In the genomic region with DNA sequence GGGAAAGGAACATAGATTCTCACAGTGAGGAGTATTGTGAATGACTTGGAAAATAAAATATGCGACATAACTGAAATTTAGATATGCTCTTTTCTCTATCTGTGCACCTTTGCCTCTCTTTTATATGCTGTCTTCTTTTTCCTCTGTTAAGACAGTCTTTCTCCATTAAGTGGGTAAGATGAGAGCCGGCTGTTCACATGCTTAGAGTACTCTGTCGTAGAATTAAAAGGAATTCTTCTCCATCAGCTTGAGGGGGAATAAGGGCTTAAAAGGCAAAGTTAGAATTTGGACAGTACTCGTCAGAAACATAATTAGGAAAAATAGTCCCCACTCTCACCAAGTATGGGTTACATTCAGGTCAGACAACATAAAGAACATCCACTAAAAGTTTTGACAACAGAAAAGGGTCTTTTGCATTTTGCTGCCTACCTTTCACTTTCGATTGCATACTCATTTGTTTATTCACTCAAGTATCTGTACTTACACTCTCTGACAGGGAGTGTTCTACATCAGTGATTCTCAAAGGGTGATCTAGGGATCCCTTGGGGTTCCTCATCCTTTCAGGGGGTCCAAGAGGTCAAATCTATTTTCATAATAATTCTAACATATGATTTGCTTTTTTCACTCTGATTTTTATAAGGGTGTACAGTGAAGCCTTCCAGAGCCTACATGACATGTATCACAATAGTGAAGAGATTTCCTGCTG, we compare ENCODE assay signal across 9 cellular contexts. TPM values are rescaled to one million over a fixed set of nuclear protein-coding genes. Genes with fewer than 3 reads are reported as not detected.
DNase-seq lines count a peak whose midpoint lies in the region; ATAC-seq and TF ChIP-seq lines count a peak whose summit lies in the region.
"Had no signal": no experiment of that assay in that cellular context is flagged by ENCODE, and none has a peak within 500 bp of the region (broad histone marks: within the 10 kb centered on the region; RNA-seq: fewer than 3 reads in every experiment).

No MANE protein-coding gene starts in this region.

- H3K9ac ChIP-seq in colonic mucosa (ENCODE audit: low read depth in 2 of 2, low read length in 2 of 2): peak overlapping the region; percentile 15 to 20

- H3K36me3 ChIP-seq in CD4-positive, alpha-beta memory T cell (ENCODE audit: insufficient read depth, low read length): no peaks in the 10 kb centered on the region
- H3K36me3 ChIP-seq in colonic mucosa: no peaks in the 10 kb centered on the region

- peak overlapping the region; percentile 66 for H3K27ac ChIP-seq in CD4-positive, alpha-beta memory T cell (ENCODE audit: low read depth, low read length)
- H3K27ac ChIP-seq in colonic mucosa: peak overlapping the region; percentile 30

- H3K4me3 Mint-ChIP-seq in CD4-positive, alpha-beta memory T cell: peak overlapping the region; percentile 77 to 93 (median 86)
- H3K4me3 Mint-ChIP-seq: brain had no signal

- POLR2A ChIA-PET in CD4-positive, alpha-beta memory T cell (lab: Charles Lee; ENCODE audit: partially characterized antibody): interaction anchor here (0.8 to 1.8 kb wide), 8 partner anchors 12 to 81 kb away, joined by 3 to 12 read pairs (median 4); a partner anchor contains a TSS

- H3K9me3 Mint-ChIP-seq in CD4-positive, alpha-beta memory T cell: peaks cover 0 to 13% (median 7%) of the 10 kb centered on the region in 8 donors

- no peak for TF ChIP-seq POLR2A in lower leg skin (IDR thresholded peaks at IDR 0.05)

- no peak for TF ChIP-seq CTCF in colonic mucosa (IDR thresholded peaks at IDR 0.05)
- TF ChIP-seq CTCF in lower leg skin (IDR thresholded peaks at IDR 0.05): no peak

- peaks cover 36 to 50% of the 10 kb centered on the region in 2 donors for H3K36me3 Mint-ChIP-seq in CD4-positive, alpha-beta memory T cell
- H3K36me3 Mint-ChIP-seq: brain had no signal

- no peaks in the 10 kb centered on the region for H3K27me3 Mint-ChIP-seq in CD4-positive, alpha-beta memory T cell
- H3K27me3 Mint-ChIP-seq: brain had no signal

- peak overlapping the region; percentile 90 to 97 (median 94) for H3K27ac Mint-ChIP-seq in CD4-positive, alpha-beta memory T cell
- H3K27ac Mint-ChIP-seq: brain had no signal

- DNase-seq in CD4-positive, alpha-beta memory T cell: peak in 3 of 5 donors; percentile 16 to 18 (median 18)
- no peak for DNase-seq in colonic mucosa
- DNase-seq in NCI-H2196 treated with DMSO at 0.1 percent for 48 hours (lab: John Stamatoyannopoulos, UW; ENCODE audit: unreplicated experiment): no peak
- DNase-seq in NCI-H1048 (lab: John Stamatoyannopoulos, UW): no peak
- DNase-seq in lower leg skin (ENCODE audit: low spot score in 2 of 2): no peak
- no peak for DNase-seq in DMS153 treated with DMSO at 0.1 percent for 48 hours (lab: John Stamatoyannopoulos, UW; ENCODE audit: unreplicated experiment)

- WGBS in lower leg skin, 2 donors: 68 to 81% methylated on average over 5 of the region's 5 CpGs

- ATAC-seq in GM19351 (IDR thresholded peaks at IDR 0.05; ENCODE audit: unreplicated experiment) (peak; percentile 95), HG03175 (IDR thresholded peaks at IDR 0.05; ENCODE audit: unreplicated experiment) (peak; percentile 99)

- H3K4me1 ChIP-seq in CD4-positive, alpha-beta memory T cell (ENCODE audit: insufficient read depth, low read length): peaks cover 57% of the 10 kb centered on the region
- H3K4me1 ChIP-seq in colonic mucosa: no peaks in the 10 kb centered on the region

- CTCF ChIA-PET in CD4-positive, alpha-beta memory T cell (lab: Charles Lee; ENCODE audit: partially characterized antibody): interaction anchor here (0.8 to 1.8 kb wide), 4 partner anchors 9 to 85 kb away, joined by 3 to 8 read pairs (median 4); no protein-coding TSS in a partner anchor

- H3K4me1 Mint-ChIP-seq in CD4-positive, alpha-beta memory T cell: peaks cover 47 to 66% (median 57%) of the 10 kb centered on the region in 4 donors

- peak overlapping the region in 1 of 2 donors; percentile 34 for H3K4me3 ChIP-seq in CD4-positive, alpha-beta memory T cell (ENCODE audit: low read length in 2 of 2)
- H3K4me3 ChIP-seq in colonic mucosa (no peak overlapping the region), lower leg skin (ENCODE audit: low read depth, poor library complexity, severe bottlenecking) (no peak overlapping the region)

- H3K27me3 ChIP-seq in CD4-positive, alpha-beta memory T cell (ENCODE audit: insufficient read depth, low read length): no peaks in the 10 kb centered on the region
- no peaks in the 10 kb centered on the region for H3K27me3 ChIP-seq in colonic mucosa

- H3K9me3 ChIP-seq in CD4-positive, alpha-beta memory T cell (ENCODE audit: control insufficient read depth in 1 of 2, low read length in 2 of 2): no peaks in the 10 kb centered on the region
- H3K9me3 ChIP-seq in colonic mucosa: no peaks in the 10 kb centered on the region

- intact Hi-C loops in CD4-positive, alpha-beta memory T cell (cut with micrococcal nuclease): loop anchor here (1.0 to 5.0 kb wide), 2 partner anchors 8 to 40 kb away; no protein-coding TSS in a partner anchor
- intact Hi-C loops in colonic mucosa (cut with DNase I) (no loop called here), lower leg skin (cut with DNase I; ENCODE audit: low total_unique reads) (no loop called here)

RNA-seq across cellular contexts. Expression of a gene that starts 48.0 kb away (rescaled TPM):
- 100 to 1,000 TPM; 218 to 225 TPM for total RNA-seq in CD4-positive, alpha-beta memory T cell
- 100 to 1,000 TPM; 506 to 524 TPM for polyA plus RNA-seq in CD4-positive, alpha-beta memory T cell
- 1 to 10 TPM; 1.6 to 3.7 TPM for total RNA-seq in colonic mucosa
- total RNA-seq in lower leg skin: 1 to 10 TPM; 1.1 to 4.6 (median 2.4) TPM

Comparison
In these comparisons a context has a peak if more than half of its experiments do, and no peak if none do; other contexts are left out.
1. DNase-seq: peak in CD4-positive, alpha-beta memory T cell (3 of 5); none in colonic mucosa (single experiment), NCI-H2196 treated with DMSO at 0.1 percent for 48 hours (single experiment), NCI-H1048 (single experiment), lower leg skin (0 of 2) and DMS153 treated with DMSO at 0.1 percent for 48 hours (single experiment).
2. RNA of a gene that starts 48.0 kb away (total RNA-seq): 218 to 225 TPM in CD4-positive, alpha-beta memory T cell; 1.6 to 3.7 TPM in colonic mucosa and 1.1 to 4.6 TPM in lower leg skin; every median in the first group is over 10 times any median in the second.